ENCODE assay signal across 11 cellular contexts in the genomic region with DNA sequence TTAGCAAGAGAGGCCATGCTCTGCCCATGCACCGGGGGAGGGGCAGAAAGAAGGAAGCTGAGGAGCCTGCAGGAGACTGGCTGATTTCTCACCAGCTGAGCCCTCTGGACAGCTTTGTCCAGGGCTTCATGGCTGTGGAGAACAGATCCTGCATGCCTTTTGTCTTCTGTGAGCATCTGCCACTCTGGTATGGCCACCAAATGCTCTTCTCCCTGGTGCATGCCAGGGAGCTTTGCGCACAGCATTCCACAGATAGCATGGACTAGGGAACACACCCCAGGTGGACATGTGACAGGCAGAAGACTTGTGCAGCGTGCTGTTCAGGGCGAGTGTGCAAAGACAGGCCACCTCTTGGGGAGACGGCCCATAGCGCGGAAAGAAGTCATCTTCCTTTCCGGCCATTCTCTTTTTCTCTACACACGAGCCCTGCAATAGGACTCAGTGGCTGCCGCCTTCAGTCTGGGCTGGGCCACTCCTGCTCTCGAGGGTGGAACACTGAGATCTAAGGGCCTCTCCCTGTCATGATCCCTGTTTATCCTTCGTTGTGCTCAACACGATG. TPM values are rescaled to one million over a fixed set of nuclear protein-coding genes. Genes with fewer than 3 reads are reported as not detected.
DNase-seq lines count a peak whose midpoint lies in the region; ATAC-seq and TF ChIP-seq lines count a peak whose summit lies in the region.
"Had no signal": no experiment of that assay in that cellular context is flagged by ENCODE, and none has a peak within 500 bp of the region (broad histone marks: within the 10 kb centered on the region; RNA-seq: fewer than 3 reads in every experiment).

No MANE protein-coding gene starts in this region.

- H3K4me3 ChIP-seq in neuronal stem cell (ENCODE audit: low read length in 2 of 2): peak overlapping the region; percentile 9 to 10
- H3K4me3 ChIP-seq: BLaER1 treated with 17β-estradiol and CSF1 and Interleukin-3, amounts not matched to agents 10 nM and 100 nM had no signal

- H3K4me1 Mint-ChIP-seq in glutamatergic neuron (ENCODE audit: low read depth, unreplicated experiment): peaks cover 51% of the 10 kb centered on the region

- H3K9ac ChIP-seq in neuronal stem cell (ENCODE audit: low read depth, low read length, poor library complexity): peak overlapping the region; percentile 53
- H3K9ac ChIP-seq: BLaER1 treated with 17β-estradiol and CSF1 and Interleukin-3, amounts not matched to agents 10 nM and 100 nM had no signal

- no peak overlapping the region for H3K4me2 ChIP-seq in neuronal stem cell (ENCODE audit: insufficient read depth, low read length, poor library complexity, severe bottlenecking)

- H3K27ac Mint-ChIP-seq in glutamatergic neuron (ENCODE audit: unreplicated experiment): peak overlapping the region; percentile 95
- H3K27ac Mint-ChIP-seq: T-helper 17 cell had no signal

- no peak for TF ChIP-seq POLR2A in GM18505 (IDR thresholded peaks at IDR 0.05; ENCODE audit: borderline replicate concordance, extremely low read depth, insufficient read depth, insufficient read length)

- H3K4me1 ChIP-seq in neuronal stem cell (ENCODE audit: control insufficient read depth in 2 of 2, insufficient read depth in 1 of 2, low read depth in 1 of 2, low read length in 2 of 2): peaks cover 6 to 20% of the 10 kb centered on the region in 2 donors

- no peak overlapping the region for H4K8ac ChIP-seq in neuronal stem cell (ENCODE audit: low read depth, low read length)

- no peak for TF ChIP-seq CTCF in glutamatergic neuron (IDR thresholded peaks at IDR 0.05; ENCODE audit: partially characterized antibody, unreplicated experiment)

- no peak overlapping the region for H2BK12ac ChIP-seq in neuronal stem cell (ENCODE audit: low read length)

- no peaks in the 10 kb centered on the region for H3K9me3 ChIP-seq in neuronal stem cell (replicated peaks in 1 of 2; ENCODE audit: control insufficient read depth in 2 of 2, insufficient read depth in 1 of 2, low read depth in 1 of 2, low read length in 2 of 2)
- H3K9me3 ChIP-seq: BLaER1 treated with 17β-estradiol and CSF1 and Interleukin-3, amounts not matched to agents 10 nM and 100 nM had no signal

- no peak overlapping the region for H3K14ac ChIP-seq in neuronal stem cell (ENCODE audit: low read length)

- H3K9me3 Mint-ChIP-seq in glutamatergic neuron (ENCODE audit: unreplicated experiment): peaks cover 36% of the 10 kb centered on the region

- H3K27ac ChIP-seq in neuronal stem cell (replicated peaks; ENCODE audit: low read length): no peak overlapping the region

- ATAC-seq in GM19452 (IDR thresholded peaks at IDR 0.05; ENCODE audit: unreplicated experiment): no peak
- ATAC-seq in GM18505 (IDR thresholded peaks at IDR 0.05; ENCODE audit: unreplicated experiment): no peak
- ATAC-seq: T-helper 17 cell had no signal

- no peak overlapping the region for H2AK5ac ChIP-seq in neuronal stem cell (ENCODE audit: low read depth, low read length)

- no peak overlapping the region for H3K4ac ChIP-seq in neuronal stem cell (ENCODE audit: low read length)

- peaks cover 38% of the 10 kb centered on the region for H3K27me3 Mint-ChIP-seq in glutamatergic neuron (ENCODE audit: unreplicated experiment)

- H2BK5ac ChIP-seq in neuronal stem cell (ENCODE audit: low read length): no peak overlapping the region

- no peaks in the 10 kb centered on the region for H3K36me3 ChIP-seq in neuronal stem cell (replicated peaks in 1 of 2; ENCODE audit: control insufficient read depth in 2 of 2, insufficient read depth in 2 of 2, low read length in 2 of 2)
- H3K36me3 ChIP-seq: BLaER1 treated with 17β-estradiol and CSF1 and Interleukin-3, amounts not matched to agents 10 nM and 100 nM had no signal

- H3K23ac ChIP-seq in neuronal stem cell (ENCODE audit: low read depth, low read length, poor library complexity): no peak overlapping the region

- peak overlapping the region; percentile 90 for H2AFZ ChIP-seq in neuronal stem cell (ENCODE audit: low read length)

- H3K4me3 Mint-ChIP-seq in glutamatergic neuron (ENCODE audit: unreplicated experiment): peak overlapping the region; percentile 70
- H3K4me3 Mint-ChIP-seq: T-helper 17 cell had no signal

- H4K91ac ChIP-seq in neuronal stem cell (ENCODE audit: low read depth, low read length, poor library complexity): no peak overlapping the region

- DNase-seq in AG20443 (ENCODE audit: low spot score): peak; percentile 27
- peak; percentile 24 for DNase-seq in SK-N-DZ (ENCODE audit: low spot score)
- DNase-seq in glutamatergic neuron: peak; percentile 64
- peak; percentile 12 for DNase-seq in neuronal stem cell (ENCODE audit: low spot score)
- DNase-seq in GF-D8 (lab: John Stamatoyannopoulos, UW): no peak
- no peak for DNase-seq in activated CD8-positive, alpha-beta memory T cell treated with anti-CD3 and anti-CD28 coated beads, Interleukin-2, amount 50 U/mL, for 4 hours
- DNase-seq: stimulated activated CD4-positive, alpha-beta T cell treated with anti-CD3 and anti-CD28 coated beads, Interleukin-4, amount 100 ng/mL, for 24 hours; T-helper 17 cell had no signal

- H3K36me3 Mint-ChIP-seq in glutamatergic neuron (ENCODE audit: unreplicated experiment): peaks cover 10% of the 10 kb centered on the region

- WGBS in neuronal stem cell (ENCODE audit: extremely low coverage in 2 of 2, insufficient read length in 2 of 2, insufficient replicate concordance in 1 of 2), 2 donors: no CpG with 5 or more reads among the region's 13 CpGs

- no peak overlapping the region for H2BK120ac ChIP-seq in neuronal stem cell (ENCODE audit: low read depth, low read length)

- H3K18ac ChIP-seq in neuronal stem cell (ENCODE audit: low read length): peak overlapping the region; percentile 39

- H2BK15ac ChIP-seq in neuronal stem cell (ENCODE audit: low read length): no peak overlapping the region

- H3K79me1 ChIP-seq in neuronal stem cell (ENCODE audit: low read depth, low read length): no peaks in the 10 kb centered on the region

- H3K27me3 ChIP-seq in neuronal stem cell (ENCODE audit: control insufficient read depth in 3 of 3, insufficient read depth in 3 of 3, low read depth in 1 of 3, low read length in 3 of 3): peaks cover 0 to 35% (median 0%) of the 10 kb centered on the region in 3 experiments
- H3K27me3 ChIP-seq: BLaER1 treated with 17β-estradiol and CSF1 and Interleukin-3, amounts not matched to agents 10 nM and 100 nM had no signal

RNA-seq across cellular contexts. Expression of a gene that starts 56.7 kb away (rescaled TPM):
- 11.1 and 13.4 TPM in 2 replicates for polyA plus RNA-seq in SK-N-DZ (2014; cell fraction: cytosol; rRNA removed)
- 12.8 and 20.6 TPM in 2 replicates for polyA plus RNA-seq in SK-N-DZ (2014; cell fraction: nucleus; rRNA removed)
- total RNA-seq in glutamatergic neuron (ENCODE audit: unreplicated experiment): 124 TPM
- 0.79 TPM for polyA plus RNA-seq in neuronal stem cell (2013, experiment 1 of 2)
- 0.61 TPM for polyA plus RNA-seq in neuronal stem cell (2013, experiment 2 of 2)

Comparison
In these comparisons a context has a peak if more than half of its experiments do, and no peak if none do; other contexts are left out.
1. DNase-seq: peak in AG20443 (single experiment), SK-N-DZ (single experiment), glutamatergic neuron (single experiment) and neuronal stem cell (single experiment); none in GF-D8 (single experiment) and activated CD8-positive, alpha-beta memory T cell treated with anti-CD3 and anti-CD28 coated beads, Interleukin-2, amount 50 U/mL, for 4 hours (single experiment).